Comparison of ENCODE assay signal across 26 cellular contexts in genomic region chr2:107402330-107402729, GRCh38.
DNase-seq lines count a peak whose midpoint lies in the region; ATAC-seq and TF ChIP-seq lines count a peak whose summit lies in the region.
"Had no signal": no experiment of that assay in that cellular context is flagged by ENCODE, and none has a peak within 500 bp of the region (broad histone marks: within the 10 kb centered on the region; RNA-seq: fewer than 3 reads in every experiment).

No MANE protein-coding gene starts in this region.

- peak overlapping the region; percentile 20 to 59 (median 38); a peak in 21 of 22 replicates for H3K4me2 ChIP-seq in BLaER1 treated with 17β-estradiol and CSF1 and Interleukin-3, amounts not matched to agents 10 nM and 100 nM
- H3K4me2 ChIP-seq in Karpas-422 (ENCODE audit: low read depth, low read length, poor library complexity, severe bottlenecking) = peak overlapping the region; percentile 16
- H3K4me2 ChIP-seq: KMS-11 had no signal

- no peaks in the 10 kb centered on the region for H3K27me3 Mint-ChIP-seq in endothelial cell (ENCODE audit: unreplicated experiment)
- H3K27me3 Mint-ChIP-seq: activated CD4-positive, alpha-beta T cell treated with anti-CD3 and anti-CD28 coated beads, Interleukin-2, amount 10 ng/mL, durations not matched to agents 24 days and 14 days; activated naive CD4-positive, alpha-beta T cell treated with anti-CD3 and anti-CD28 coated beads, Interleukin-2, amount 10 ng/mL, durations not matched to agents 7 days and 5 days had no signal

- no peaks in the 10 kb centered on the region for H3K36me3 ChIP-seq in BLaER1 treated with 17β-estradiol and CSF1 and Interleukin-3, amounts not matched to agents 10 nM and 100 nM
- no peaks in the 10 kb centered on the region for H3K36me3 ChIP-seq in Karpas-422 (ENCODE audit: insufficient read depth, low read length)
- H3K36me3 ChIP-seq: esophagus muscularis mucosa, left lung, WERI-Rb-1 had no signal

- H3K9me3 ChIP-seq in BLaER1 treated with 17β-estradiol and CSF1 and Interleukin-3, amounts not matched to agents 10 nM and 100 nM (replicated peaks in 1 of 11) = no peaks in the 10 kb centered on the region
- no peaks in the 10 kb centered on the region for H3K9me3 ChIP-seq in Karpas-422 (ENCODE audit: low read length)
- H3K9me3 ChIP-seq: esophagus muscularis mucosa, left lung had no signal

- H3K4me1 ChIP-seq in BLaER1 treated with 17β-estradiol and CSF1 and Interleukin-3, amounts not matched to agents 10 nM and 100 nM = peaks cover 5 to 11% (median 7%) of the 10 kb centered on the region in 10 experiments; a peak in 15 of 20 replicates
- peaks cover 78% of the 10 kb centered on the region for H3K4me1 ChIP-seq in Karpas-422 (ENCODE audit: low read length)
- H3K4me1 ChIP-seq: esophagus muscularis mucosa, left lung had no signal

- peak overlapping the region; percentile 74; the same call in 1 of the 2 replicates for H2AFZ ChIP-seq in Karpas-422 (ENCODE audit: low read length)

- H3K27ac ChIP-seq in BLaER1 treated with 17β-estradiol and CSF1 and Interleukin-3, amounts not matched to agents 10 nM and 100 nM = no peak overlapping the region
- peak overlapping the region; percentile 17; the same call in 1 of the 2 replicates for H3K27ac ChIP-seq in Karpas-422 (ENCODE audit: low read length)
- H3K27ac ChIP-seq: coronary artery, esophagus muscularis mucosa, KMS-11, left lung, WERI-Rb-1 had no signal

- H3K36me3 Mint-ChIP-seq in endothelial cell (ENCODE audit: low read depth, unreplicated experiment) = no peaks in the 10 kb centered on the region
- H3K36me3 Mint-ChIP-seq: activated naive CD4-positive, alpha-beta T cell treated with anti-CD3 and anti-CD28 coated beads, Interleukin-2, amount 10 ng/mL, durations not matched to agents 7 days and 5 days; CD14-positive monocyte had no signal

- no peaks in the 10 kb centered on the region; a peak in 1 of 22 replicates for H4K20me1 ChIP-seq in BLaER1 treated with 17β-estradiol and CSF1 and Interleukin-3, amounts not matched to agents 10 nM and 100 nM
- H4K20me1 ChIP-seq in Karpas-422 (ENCODE audit: insufficient read depth, low read depth, low read length) = no peaks in the 10 kb centered on the region

- no peak overlapping the region for H3K4me3 Mint-ChIP-seq in endothelial cell (ENCODE audit: unreplicated experiment)
- H3K4me3 Mint-ChIP-seq: activated CD4-positive, alpha-beta T cell treated with anti-CD3 and anti-CD28 coated beads, Interleukin-2, amount 10 ng/mL, durations not matched to agents 24 days and 14 days; activated naive CD4-positive, alpha-beta T cell treated with anti-CD3 and anti-CD28 coated beads, Interleukin-2, amount 10 ng/mL, durations not matched to agents 7 days and 5 days; CD14-positive monocyte had no signal

- DNase-seq in Karpas-422 (peak; percentile 56), SK-MEL-5 (ENCODE audit: low read depth, low spot score) (peak; percentile 45), kidney tubule cell (ENCODE audit: low spot score) (peak; percentile 5), NCI-H187 (lab: John Stamatoyannopoulos, UW) (no peak), endothelial cell (ENCODE audit: low spot score) (no peak), GOT3 (lab: John Stamatoyannopoulos, UW) (no peak)
- DNase-seq: activated CD4-positive, alpha-beta T cell treated with anti-CD3 and anti-CD28 coated beads, Interleukin-2, amount 10 ng/mL, durations not matched to agents 24 days and 14 days; activated naive CD4-positive, alpha-beta T cell treated with anti-CD3 and anti-CD28 coated beads, Interleukin-2, amount 10 ng/mL, durations not matched to agents 7 days and 5 days; activated T-cell treated with anti-CD3 and anti-CD28 coated beads, Interleukin-2, amount 50 U/mL, for 48 hours; hippocampal formation; left lung; mesendoderm; NCI-H1417; NCI-H524; NK-92 treated with Interleukin-12 subunit alpha and Interleukin-12 subunit beta, amount 100 ng/mL, for 24 hours; nucleus accumbens; substantia nigra; T-helper 2 cell; WERI-Rb-1 had no signal

- no peaks in the 10 kb centered on the region for H3K9me3 Mint-ChIP-seq in endothelial cell (ENCODE audit: unreplicated experiment)
- H3K9me3 Mint-ChIP-seq: activated CD4-positive, alpha-beta T cell treated with anti-CD3 and anti-CD28 coated beads, Interleukin-2, amount 10 ng/mL, durations not matched to agents 24 days and 14 days; activated naive CD4-positive, alpha-beta T cell treated with anti-CD3 and anti-CD28 coated beads, Interleukin-2, amount 10 ng/mL, durations not matched to agents 7 days and 5 days had no signal

- H3K9ac ChIP-seq in BLaER1 treated with 17β-estradiol and CSF1 and Interleukin-3, amounts not matched to agents 10 nM and 100 nM = no peak overlapping the region
- H3K9ac ChIP-seq in Karpas-422 (ENCODE audit: low read length) = no peak overlapping the region
- H3K9ac ChIP-seq: KMS-11 had no signal

- TF ChIP-seq CTCF in endothelial cell (IDR thresholded peaks at IDR 0.05; ENCODE audit: unreplicated experiment) = no peak

- ATAC-seq in GM21367 (IDR thresholded peaks at IDR 0.05; ENCODE audit: unreplicated experiment) = no peak
- ATAC-seq: left lung, Panc1 had no signal

- no peak overlapping the region for H3K4me3 ChIP-seq in BLaER1 treated with 17β-estradiol and CSF1 and Interleukin-3, amounts not matched to agents 10 nM and 100 nM
- H3K4me3 ChIP-seq in Karpas-422 (ENCODE audit: low read length) = no peak overlapping the region
- H3K4me3 ChIP-seq: coronary artery, esophagus muscularis mucosa, left lung had no signal

- H3K9me2 ChIP-seq in Karpas-422 (replicated peaks; ENCODE audit: insufficient read depth, low read length) = no peaks in the 10 kb centered on the region

- no peaks in the 10 kb centered on the region for H3K79me2 ChIP-seq in Karpas-422 (ENCODE audit: low read length)

- no peaks in the 10 kb centered on the region for H3K4me1 Mint-ChIP-seq in endothelial cell (ENCODE audit: unreplicated experiment)
- H3K4me1 Mint-ChIP-seq: activated CD4-positive, alpha-beta T cell treated with anti-CD3 and anti-CD28 coated beads, Interleukin-2, amount 10 ng/mL, durations not matched to agents 24 days and 14 days; activated naive CD4-positive, alpha-beta T cell treated with anti-CD3 and anti-CD28 coated beads, Interleukin-2, amount 10 ng/mL, durations not matched to agents 7 days and 5 days; CD14-positive monocyte had no signal

- in situ Hi-C loops in SK-MEL-5 (cut with HindIII; ENCODE audit: low pct_unique_long_range_greater_than_20kb, low sequenced_read_pairs) = no loop called here

- H3K27ac Mint-ChIP-seq in endothelial cell (ENCODE audit: unreplicated experiment) = no peak overlapping the region
- H3K27ac Mint-ChIP-seq: activated CD4-positive, alpha-beta T cell treated with anti-CD3 and anti-CD28 coated beads, Interleukin-2, amount 10 ng/mL, durations not matched to agents 24 days and 14 days; activated naive CD4-positive, alpha-beta T cell treated with anti-CD3 and anti-CD28 coated beads, Interleukin-2, amount 10 ng/mL, durations not matched to agents 7 days and 5 days; CD14-positive monocyte had no signal

- no peaks in the 10 kb centered on the region for H3K27me3 ChIP-seq in BLaER1 treated with 17β-estradiol and CSF1 and Interleukin-3, amounts not matched to agents 10 nM and 100 nM
- no peaks in the 10 kb centered on the region for H3K27me3 ChIP-seq in Karpas-422 (ENCODE audit: low read length)
- H3K27me3 ChIP-seq: esophagus muscularis mucosa, left lung had no signal

Comparison
In these comparisons a context has a peak if more than half of its experiments do, and no peak if none do; other contexts are left out.
1. DNase-seq: peak in Karpas-422 (single experiment), SK-MEL-5 (single experiment) and kidney tubule cell (single experiment); none in NCI-H187 (0 of 2), endothelial cell (single experiment) and GOT3 (single experiment).